Comparison of ENCODE assay signal across 14 cellular contexts in genomic region chr1:165648919-165649572, GRCh38. TPM values are rescaled to one million over a fixed set of nuclear protein-coding genes. Genes with fewer than 3 reads are reported as not detected.
DNase-seq lines count a peak whose midpoint lies in the region; ATAC-seq and TF ChIP-seq lines count a peak whose summit lies in the region.
"Had no signal": no experiment of that assay in that cellular context is flagged by ENCODE, and none has a peak within 500 bp of the region (broad histone marks: within the 10 kb centered on the region; RNA-seq: fewer than 3 reads in every experiment).

No MANE protein-coding gene starts in this region.

- ATAC-seq in activated T-cell treated with anti-CD3 and anti-CD28 coated beads, Interleukin-2, amount 50 U/mL, for 72 hours (replicated peaks in 1 of 2): no peak
- peak; percentile 28 for ATAC-seq in left ventricle myocardium superior
- no peak for ATAC-seq in left cardiac atrium
- ATAC-seq in WTC11: no peak
- ATAC-seq in HG03565 (IDR thresholded peaks at IDR 0.05; ENCODE audit: unreplicated experiment): no peak
- no peak for ATAC-seq in activated CD4-positive, CD25-positive, alpha-beta regulatory T cell treated with anti-CD3 and anti-CD28 coated beads, Interleukin-2, amount 50 U/mL, for 24 hours
- ATAC-seq: CD8-positive, alpha-beta T cell had no signal

- peaks cover 40% of the 10 kb centered on the region for H3K4me1 Mint-ChIP-seq in activated T-cell treated with anti-CD3 and anti-CD28 coated beads, Interleukin-2, amount 50 U/mL, for 24 hours (ENCODE audit: low read depth)
- peaks cover 18% of the 10 kb centered on the region for H3K4me1 Mint-ChIP-seq in activated T-cell treated with anti-CD3 and anti-CD28 coated beads, Interleukin-2, amount 50 U/mL, for 72 hours (ENCODE audit: low read depth)
- peaks cover 5% of the 10 kb centered on the region; the same call in 1 of the 2 replicates for H3K4me1 Mint-ChIP-seq in WTC11

- no peak overlapping the region for H3K4me3 Mint-ChIP-seq in activated T-cell treated with anti-CD3 and anti-CD28 coated beads, Interleukin-2, amount 50 U/mL, for 24 hours
- H3K4me3 Mint-ChIP-seq in activated T-cell treated with anti-CD3 and anti-CD28 coated beads, Interleukin-2, amount 50 U/mL, for 72 hours: no peak overlapping the region
- H3K4me3 Mint-ChIP-seq in WTC11: no peak overlapping the region
- H3K4me3 Mint-ChIP-seq: B cell; CD8-positive, alpha-beta T cell; H9 had no signal

- POLR2A ChIA-PET in WTC11 (lab: Charles Lee): no interaction called here

- TF ChIP-seq CTCF in WTC11 (IDR thresholded peaks at IDR 0.05): no peak

- CTCF ChIA-PET in WTC11 (lab: Charles Lee): interaction anchor here (0.8 kb wide), 1 partner anchor 47 kb away, joined by 3 read pairs; no protein-coding TSS in a partner anchor

- H3K9me3 Mint-ChIP-seq in activated T-cell treated with anti-CD3 and anti-CD28 coated beads, Interleukin-2, amount 50 U/mL, for 24 hours: no peaks in the 10 kb centered on the region
- H3K9me3 Mint-ChIP-seq in activated T-cell treated with anti-CD3 and anti-CD28 coated beads, Interleukin-2, amount 50 U/mL, for 72 hours: no peaks in the 10 kb centered on the region
- H3K9me3 Mint-ChIP-seq in WTC11: no peaks in the 10 kb centered on the region
- H3K9me3 Mint-ChIP-seq: CD8-positive, alpha-beta T cell; H9 had no signal

- peaks cover 37% of the 10 kb centered on the region for H3K36me3 Mint-ChIP-seq in activated T-cell treated with anti-CD3 and anti-CD28 coated beads, Interleukin-2, amount 50 U/mL, for 24 hours (ENCODE audit: low read depth)
- no peaks in the 10 kb centered on the region for H3K36me3 Mint-ChIP-seq in activated T-cell treated with anti-CD3 and anti-CD28 coated beads, Interleukin-2, amount 50 U/mL, for 72 hours (ENCODE audit: insufficient read depth in 2 of 2)
- peaks cover 19% of the 10 kb centered on the region for H3K36me3 Mint-ChIP-seq in WTC11

- intact Hi-C loops in left ventricle myocardium superior (cut with micrococcal nuclease): no loop called here
- intact Hi-C loops in left cardiac atrium (cut with DNase I): no loop called here

- peak overlapping the region; percentile 29 for H3K27ac Mint-ChIP-seq in activated T-cell treated with anti-CD3 and anti-CD28 coated beads, Interleukin-2, amount 50 U/mL, for 24 hours
- H3K27ac Mint-ChIP-seq in activated T-cell treated with anti-CD3 and anti-CD28 coated beads, Interleukin-2, amount 50 U/mL, for 72 hours: no peak overlapping the region
- peak overlapping the region; percentile 27; the same call in 1 of the 2 replicates for H3K27ac Mint-ChIP-seq in WTC11
- H3K27ac Mint-ChIP-seq: B cell; CD8-positive, alpha-beta T cell had no signal

- H3K27me3 Mint-ChIP-seq in activated T-cell treated with anti-CD3 and anti-CD28 coated beads, Interleukin-2, amount 50 U/mL, for 24 hours: no peaks in the 10 kb centered on the region
- H3K27me3 Mint-ChIP-seq in activated T-cell treated with anti-CD3 and anti-CD28 coated beads, Interleukin-2, amount 50 U/mL, for 72 hours (ENCODE audit: low read depth): no peaks in the 10 kb centered on the region
- no peaks in the 10 kb centered on the region for H3K27me3 Mint-ChIP-seq in WTC11 (ENCODE audit: low read depth)
- H3K27me3 Mint-ChIP-seq: B cell had no signal

- no peak for DNase-seq in activated T-cell treated with anti-CD3 and anti-CD28 coated beads, Interleukin-2, amount 50 U/mL, for 24 hours
- DNase-seq in activated T-cell treated with anti-CD3 and anti-CD28 coated beads, Interleukin-2, amount 50 U/mL, for 72 hours: no peak
- DNase-seq in left ventricle myocardium superior (no peak), left cardiac atrium (no peak), WTC11 (ENCODE audit: low spot score) (no peak)
- DNase-seq: Calu3; CD8-positive, alpha-beta T cell; DMS79 treated with DMSO at 0.1 percent for 48 hours; GF-D8; GOT3; H9 had no signal

TF ChIP-seq in WTC11, 78 proteins besides CTCF, POLR2A, EP300 and RAD21:
- TF ChIP-seq NR1H2 (CRISPR knock-in tag; IDR thresholded peaks at IDR 0.05) (no peak), RORB (CRISPR knock-in tag; IDR thresholded peaks at IDR 0.05) (no peak), ZNF423 (CRISPR knock-in tag; IDR thresholded peaks at IDR 0.05) (no peak), ZNF232 (CRISPR knock-in tag; IDR thresholded peaks at IDR 0.05) (no peak), USF1 (CRISPR knock-in tag; IDR thresholded peaks at IDR 0.05) (no peak), KAT7 (CRISPR knock-in tag; IDR thresholded peaks at IDR 0.05; ENCODE audit: borderline replicate concordance) (no peak), MXD4 (CRISPR knock-in tag; IDR thresholded peaks at IDR 0.05; ENCODE audit: borderline replicate concordance) (no peak), CREM (CRISPR knock-in tag; IDR thresholded peaks at IDR 0.05) (no peak), ATF6 (CRISPR knock-in tag; IDR thresholded peaks at IDR 0.05) (no peak), ZNF317 (CRISPR knock-in tag; IDR thresholded peaks at IDR 0.05; ENCODE audit: borderline replicate concordance, low read depth) (no peak), PRDM15 (CRISPR knock-in tag; IDR thresholded peaks at IDR 0.05) (no peak), CBFB (CRISPR knock-in tag; IDR thresholded peaks at IDR 0.05; ENCODE audit: low read depth) (no peak), ZNF263 (CRISPR knock-in tag; IDR thresholded peaks at IDR 0.05; ENCODE audit: low read depth) (no peak), NFE2L1 (CRISPR knock-in tag; IDR thresholded peaks at IDR 0.05) (no peak), MLX (CRISPR knock-in tag; IDR thresholded peaks at IDR 0.05) (no peak)
TF ChIP-seq in WTC11: peak in this region for 0.

RNA-seq across cellular contexts. Expression of gene MGST3, which starts 18.0 kb away (rescaled TPM):
- 10 to 100 TPM; 32.9 to 48.5 TPM for total RNA-seq in activated T-cell treated with anti-CD3 and anti-CD28 coated beads, Interleukin-2, amount 50 U/mL, for 72 hours
- total RNA-seq in left ventricle myocardium superior (648 TPM), left cardiac atrium (100 to 1,000 TPM; 436 to 446 TPM), WTC11 (2021) (120 to 137 TPM (median 124 TPM) in 3 replicates)

RNA-seq across cellular contexts. Expression of gene ALDH9A1, which starts 49.3 kb away (rescaled TPM):
- 10 to 100 TPM; 28.0 to 38.8 TPM for total RNA-seq in activated T-cell treated with anti-CD3 and anti-CD28 coated beads, Interleukin-2, amount 50 U/mL, for 72 hours
- total RNA-seq in left ventricle myocardium superior: 56.3 TPM
- 10 to 100 TPM; 63.2 to 71.7 TPM for total RNA-seq in left cardiac atrium
- total RNA-seq in WTC11 (2021): 51.6 to 60.5 TPM (median 51.9 TPM) in 3 replicates
